In genomic region chr2:74691955-74692354, GRCh38 we compare ENCODE assay signal across 1 cellular context.
TF ChIP-seq lines count a peak whose summit lies in the region.

No MANE protein-coding gene starts in this region.

TF ChIP-seq in IMR-90, 13 proteins besides CTCF, POLR2A, EP300 and RAD21:
- TF ChIP-seq ELK1 (IDR thresholded peaks at IDR 0.05; ENCODE audit: borderline replicate concordance, low read depth, low read length) (no peak), CHD1 (IDR thresholded peaks at IDR 0.05; ENCODE audit: low read depth, low read length) (no peak), SMC3 (IDR thresholded peaks at IDR 0.05; ENCODE audit: low read depth, low read length) (no peak), BHLHE40 (IDR thresholded peaks at IDR 0.05; ENCODE audit: low read depth, low read length) (no peak), RCOR1 (IDR thresholded peaks at IDR 0.05; ENCODE audit: insufficient replicate concordance, low read length) (no peak), MAFK (IDR thresholded peaks at IDR 0.05; ENCODE audit: low read depth, low read length) (no peak), NFE2L2 (IDR thresholded peaks at IDR 0.05; ENCODE audit: low read depth, low read length) (no peak), MXI1 (IDR thresholded peaks at IDR 0.05; ENCODE audit: borderline replicate concordance, low read depth, low read length) (no peak)
